ENCODE assay signal across 1 cellular context in genomic region chr1:182029379-182030331, GRCh38.
A peak's percentile ranks its signal among the peaks of the same experiment; 100 is the strongest.
TF ChIP-seq lines count a peak whose summit lies in the region.

No MANE protein-coding gene starts in this region.

TF ChIP-seq in HepG2, 621 proteins besides CTCF, POLR2A, EP300 and RAD21 (continued from another document and continues in another):
- no peak for TF ChIP-seq ZBTB46 (CRISPR knock-in tag; IDR thresholded peaks at IDR 0.05; ENCODE audit: borderline replicate concordance)
- peak; percentile 45 for TF ChIP-seq GABPA (IDR thresholded peaks at IDR 0.05; ENCODE audit: low read depth, low read length)
- TF ChIP-seq GABPA (CRISPR knock-in tag; IDR thresholded peaks at IDR 0.05; ENCODE audit: low read depth) = peak; percentile 45
- TF ChIP-seq U2AF2 (IDR thresholded peaks at IDR 0.05; ENCODE audit: low read depth, low read length) = no peak
- TF ChIP-seq CENPBD1 (CRISPR knock-in tag; IDR thresholded peaks at IDR 0.05; ENCODE audit: borderline replicate concordance, low read depth) = no peak
- no peak for TF ChIP-seq ZNF44 (CRISPR knock-in tag; IDR thresholded peaks at IDR 0.05)
- no peak for TF ChIP-seq JARID2 (CRISPR knock-in tag; IDR thresholded peaks at IDR 0.05; ENCODE audit: insufficient replicate concordance)
- TF ChIP-seq MXD1 (CRISPR knock-in tag; IDR thresholded peaks at IDR 0.05) = no peak; the same call in none of the 2 replicates
- no peak for TF ChIP-seq SMARCC2 (IDR thresholded peaks at IDR 0.05)
- TF ChIP-seq TSC22D2 (CRISPR knock-in tag; IDR thresholded peaks at IDR 0.05; ENCODE audit: borderline replicate concordance) = no peak
- peak; percentile 47 for TF ChIP-seq MAX (IDR thresholded peaks at IDR 0.05)
- no peak for TF ChIP-seq SMYD3 (CRISPR knock-in tag; IDR thresholded peaks at IDR 0.05)
- no peak for TF ChIP-seq KAT2B (IDR thresholded peaks at IDR 0.05; ENCODE audit: borderline replicate concordance, low read depth, low read length)
- TF ChIP-seq ZNF205 (CRISPR knock-in tag; IDR thresholded peaks at IDR 0.05) = no peak
- TF ChIP-seq PLSCR1 (CRISPR knock-in tag; IDR thresholded peaks at IDR 0.05; ENCODE audit: borderline replicate concordance) = no peak
- no peak for TF ChIP-seq ZNF772 (CRISPR knock-in tag; IDR thresholded peaks at IDR 0.05)
- TF ChIP-seq CERS6 (CRISPR knock-in tag; IDR thresholded peaks at IDR 0.05) = no peak
- TF ChIP-seq HIVEP1 (CRISPR knock-in tag; IDR thresholded peaks at IDR 0.05) = no peak
- no peak for TF ChIP-seq ZNF30 (CRISPR knock-in tag; IDR thresholded peaks at IDR 0.05)
- TF ChIP-seq ELF4 (CRISPR knock-in tag; IDR thresholded peaks at IDR 0.05; ENCODE audit: borderline replicate concordance) = no peak
- TF ChIP-seq PAF1 (CRISPR knock-in tag; IDR thresholded peaks at IDR 0.05) = no peak
- TF ChIP-seq ZNF777 (CRISPR knock-in tag; IDR thresholded peaks at IDR 0.05) = no peak
- 0 out of 2 replicates have a peak, but pooled peaks have one; percentile 10 for TF ChIP-seq CBX5 (CRISPR knock-in tag; IDR thresholded peaks at IDR 0.05; ENCODE audit: borderline replicate concordance)
- TF ChIP-seq PBX2 (CRISPR knock-in tag; IDR thresholded peaks at IDR 0.05) = peak; percentile 81
- TF ChIP-seq ZNF317 (CRISPR knock-in tag; IDR thresholded peaks at IDR 0.05) = peak; percentile 67; the same call in 1 of the 2 replicates
- no peak for TF ChIP-seq FOXA1 (IDR thresholded peaks at IDR 0.05)
- no peak for TF ChIP-seq FOXA1 (CRISPR knock-in tag; IDR thresholded peaks at IDR 0.05)
- no peak for TF ChIP-seq MTF2 (CRISPR knock-in tag; IDR thresholded peaks at IDR 0.05; ENCODE audit: borderline replicate concordance)
- no peak for TF ChIP-seq KAT7 (CRISPR knock-in tag; IDR thresholded peaks at IDR 0.05; ENCODE audit: borderline replicate concordance)
- TF ChIP-seq PRPF4 (IDR thresholded peaks at IDR 0.05; ENCODE audit: low read depth, low read length, poor library complexity, severe bottlenecking) = no peak
- TF ChIP-seq RCOR2 (CRISPR knock-in tag; IDR thresholded peaks at IDR 0.05) = no peak
- no peak for TF ChIP-seq ZNF776 (CRISPR knock-in tag; IDR thresholded peaks at IDR 0.05)
- TF ChIP-seq ZNF646 (CRISPR knock-in tag; IDR thresholded peaks at IDR 0.05) = no peak
- no peak for TF ChIP-seq ARNT (IDR thresholded peaks at IDR 0.05)
- no peak for TF ChIP-seq ZBTB34 (CRISPR knock-in tag; IDR thresholded peaks at IDR 0.05)
- TF ChIP-seq ZNF75D (CRISPR knock-in tag; IDR thresholded peaks at IDR 0.05; ENCODE audit: borderline replicate concordance) = no peak
- no peak for TF ChIP-seq ZNF362 (CRISPR knock-in tag; IDR thresholded peaks at IDR 0.05; ENCODE audit: borderline replicate concordance)
- no peak for TF ChIP-seq ZNF414 (CRISPR knock-in tag; IDR thresholded peaks at IDR 0.05)
- TF ChIP-seq ZNF562 (CRISPR knock-in tag; IDR thresholded peaks at IDR 0.05; ENCODE audit: borderline replicate concordance) = no peak
- no peak for TF ChIP-seq DMTF1 (CRISPR knock-in tag; IDR thresholded peaks at IDR 0.05)
